ENCODE assay signal across 32 cellular contexts in genomic region chr17:6245301-6245810, GRCh38.
"Had no signal": no experiment of that assay in that cellular context is flagged by ENCODE, and none has a peak within 500 bp of the region (broad histone marks: within the 10 kb centered on the region; RNA-seq: fewer than 3 reads in every experiment).

No MANE protein-coding gene starts in this region.

- H3K4me3 Mint-ChIP-seq: activated CD4-positive, alpha-beta memory T cell treated with anti-CD3 and anti-CD28 coated beads for 36 hours; activated CD4-positive, alpha-beta T cell treated with anti-CD3 and anti-CD28 coated beads for 36 hours; activated CD4-positive, alpha-beta T cell treated with anti-CD3 and anti-CD28 coated beads, Interleukin-2, amount 10 ng/mL, durations not matched to agents 24 days and 14 days; activated CD8-positive, alpha-beta memory T cell treated with anti-CD3 and anti-CD28 coated beads, Interleukin-2, amount 10 ng/mL, durations not matched to agents 7 days and 5 days; activated CD8-positive, alpha-beta T cell treated with anti-CD3 and anti-CD28 coated beads, Interleukin-2, amount 10 ng/mL, durations not matched to agents 7 days and 5 days; activated naive CD4-positive, alpha-beta T cell treated with anti-CD3 and anti-CD28 coated beads, Interleukin-2, amount 10 ng/mL, durations not matched to agents 7 days and 5 days; activated naive CD8-positive, alpha-beta T cell treated with anti-CD3 and anti-CD28 coated beads, Interleukin-2, amount 10 ng/mL, durations not matched to agents 7 days and 5 days; activated T-helper 1 cell treated with anti-CD3 and anti-CD28 coated beads, Interleukin-12 subunit alpha, Interleukin-12 subunit beta, Interleukin-2, Interleukin-4 antibody, amounts not matched to agents 30 ng/mL and 10 ng/mL and 1 ng/mL, durations not matched to agents 14 hours and 24 hours and 36 hours; brain; endodermal cell had no signal

- ATAC-seq: activated CD4-positive, alpha-beta T cell treated with anti-CD3 and anti-CD28 coated beads for 36 hours; activated CD8-positive, alpha-beta memory T cell treated with anti-CD3 and anti-CD28 coated beads, Interleukin-2, amount 10 ng/mL, durations not matched to agents 7 days and 5 days; activated CD8-positive, alpha-beta T cell treated with anti-CD3 and anti-CD28 coated beads, Interleukin-2, amount 10 ng/mL, durations not matched to agents 7 days and 5 days; activated naive CD4-positive, alpha-beta T cell treated with anti-CD3 and anti-CD28 coated beads, Interleukin-2, amount 50 U/mL, for 72 hours; gastroesophageal sphincter; heart right ventricle had no signal

- H3K36me3 ChIP-seq: ascending aorta, breast epithelium, cardiac muscle cell, colonic mucosa, esophagus squamous epithelium, gastroesophageal sphincter, heart right ventricle had no signal

- H3K36me3 Mint-ChIP-seq: activated CD4-positive, alpha-beta memory T cell treated with anti-CD3 and anti-CD28 coated beads for 36 hours; activated CD8-positive, alpha-beta memory T cell treated with anti-CD3 and anti-CD28 coated beads, Interleukin-2, amount 10 ng/mL, durations not matched to agents 7 days and 5 days; activated naive CD4-positive, alpha-beta T cell treated with anti-CD3 and anti-CD28 coated beads, Interleukin-2, amount 10 ng/mL, durations not matched to agents 7 days and 5 days; activated naive CD4-positive, alpha-beta T cell treated with anti-CD3 and anti-CD28 coated beads, Interleukin-2, amount 50 U/mL, for 72 hours; activated naive CD8-positive, alpha-beta T cell treated with anti-CD3 and anti-CD28 coated beads, Interleukin-2, amount 10 ng/mL, durations not matched to agents 7 days and 5 days; brain had no signal

- H3K27me3 ChIP-seq: ascending aorta, cardiac muscle cell, colonic mucosa had no signal

- H3K4me1 ChIP-seq: ascending aorta, breast epithelium, colonic mucosa, esophagus squamous epithelium, gastroesophageal sphincter, heart right ventricle had no signal

- DNase-seq: activated CD4-positive, alpha-beta memory T cell treated with anti-CD3 and anti-CD28 coated beads for 36 hours; activated CD4-positive, alpha-beta T cell treated with anti-CD3 and anti-CD28 coated beads for 36 hours; activated CD4-positive, alpha-beta T cell treated with anti-CD3 and anti-CD28 coated beads, Interleukin-2, amount 10 ng/mL, durations not matched to agents 24 days and 14 days; activated CD4-positive, CD25-positive, alpha-beta regulatory T cell; activated CD4-positive, CD25-positive, alpha-beta regulatory T cell treated with anti-CD3 and anti-CD28 coated beads, Interleukin-2, amount 50 U/mL, for 72 hours; activated CD8-positive, alpha-beta memory T cell treated with anti-CD3 and anti-CD28 coated beads, Interleukin-2, amount 10 ng/mL, durations not matched to agents 7 days and 5 days; activated CD8-positive, alpha-beta memory T cell treated with anti-CD3 and anti-CD28 coated beads, Interleukin-2, amount 50 U/mL, for 4 hours; activated CD8-positive, alpha-beta T cell treated with anti-CD3 and anti-CD28 coated beads, Interleukin-2, amount 10 ng/mL, durations not matched to agents 7 days and 5 days; activated gamma-delta T cell; activated naive CD4-positive, alpha-beta T cell; activated naive CD4-positive, alpha-beta T cell treated with anti-CD3 and anti-CD28 coated beads, Interleukin-2, amount 10 ng/mL, durations not matched to agents 7 days and 5 days; activated naive CD8-positive, alpha-beta T cell treated with anti-CD3 and anti-CD28 coated beads, Interleukin-2, amount 10 ng/mL, durations not matched to agents 7 days and 5 days; activated T-cell treated with anti-CD3 and anti-CD28 coated beads, Interleukin-2, amount 50 U/mL, for 1 hour; activated T-cell treated with anti-CD3 and anti-CD28 coated beads, Interleukin-2, amount 50 U/mL, for 48 hours; central memory CD4-positive, alpha-beta T cell; cerebellar nuclear complex; colonic mucosa; effector memory CD4-positive, alpha-beta T cell; erythroblast; esophagus squamous epithelium; foreskin melanocyte; heart right ventricle; T-helper 2 cell had no signal

- H3K27me3 Mint-ChIP-seq: activated CD4-positive, alpha-beta T cell treated with anti-CD3 and anti-CD28 coated beads, Interleukin-2, amount 10 ng/mL, durations not matched to agents 24 days and 14 days; activated CD8-positive, alpha-beta memory T cell treated with anti-CD3 and anti-CD28 coated beads, Interleukin-2, amount 10 ng/mL, durations not matched to agents 7 days and 5 days had no signal

- H3K4me1 Mint-ChIP-seq: activated CD4-positive, alpha-beta T cell treated with anti-CD3 and anti-CD28 coated beads for 36 hours; activated CD4-positive, alpha-beta T cell treated with anti-CD3 and anti-CD28 coated beads, Interleukin-2, amount 10 ng/mL, durations not matched to agents 24 days and 14 days; activated CD8-positive, alpha-beta memory T cell treated with anti-CD3 and anti-CD28 coated beads, Interleukin-2, amount 10 ng/mL, durations not matched to agents 7 days and 5 days; activated naive CD4-positive, alpha-beta T cell treated with anti-CD3 and anti-CD28 coated beads, Interleukin-2, amount 10 ng/mL, durations not matched to agents 7 days and 5 days; activated naive CD8-positive, alpha-beta T cell treated with anti-CD3 and anti-CD28 coated beads, Interleukin-2, amount 10 ng/mL, durations not matched to agents 7 days and 5 days had no signal

- H3K4me3 ChIP-seq: ascending aorta, breast epithelium, cardiac muscle cell, colonic mucosa, esophagus squamous epithelium, gastroesophageal sphincter, heart right ventricle had no signal

- H3K27ac Mint-ChIP-seq: activated CD4-positive, alpha-beta memory T cell treated with anti-CD3 and anti-CD28 coated beads for 36 hours; activated CD4-positive, alpha-beta T cell treated with anti-CD3 and anti-CD28 coated beads for 36 hours; activated CD4-positive, alpha-beta T cell treated with anti-CD3 and anti-CD28 coated beads, Interleukin-2, amount 10 ng/mL, durations not matched to agents 24 days and 14 days; activated CD8-positive, alpha-beta memory T cell treated with anti-CD3 and anti-CD28 coated beads, Interleukin-2, amount 10 ng/mL, durations not matched to agents 7 days and 5 days; activated CD8-positive, alpha-beta T cell treated with anti-CD3 and anti-CD28 coated beads, Interleukin-2, amount 10 ng/mL, durations not matched to agents 7 days and 5 days; activated naive CD4-positive, alpha-beta T cell treated with anti-CD3 and anti-CD28 coated beads, Interleukin-2, amount 10 ng/mL, durations not matched to agents 7 days and 5 days; activated naive CD4-positive, alpha-beta T cell treated with anti-CD3 and anti-CD28 coated beads, Interleukin-2, amount 50 U/mL, for 72 hours; activated naive CD8-positive, alpha-beta T cell treated with anti-CD3 and anti-CD28 coated beads, Interleukin-2, amount 10 ng/mL, durations not matched to agents 7 days and 5 days; activated T-helper 1 cell treated with anti-CD3 and anti-CD28 coated beads, Interleukin-12 subunit alpha, Interleukin-12 subunit beta, Interleukin-2, Interleukin-4 antibody, amounts not matched to agents 30 ng/mL and 10 ng/mL and 1 ng/mL, durations not matched to agents 14 hours and 24 hours and 36 hours; activated T-helper 2 cell treated with anti-CD3 and anti-CD28 coated beads, Interferon-gamma antibody, Interleukin-2, Interleukin-4, amounts not matched to agents 10 μg/mL and 5 μg/mL and 100 μg/mL, durations not matched to agents 14 hours and 24 hours and 36 hours; brain; endodermal cell had no signal

- H3K9me3 ChIP-seq: ascending aorta, breast epithelium, colonic mucosa, esophagus squamous epithelium, gastroesophageal sphincter, heart right ventricle had no signal

- H3K9me3 Mint-ChIP-seq: activated CD4-positive, alpha-beta memory T cell treated with anti-CD3 and anti-CD28 coated beads for 36 hours; activated CD4-positive, alpha-beta T cell treated with anti-CD3 and anti-CD28 coated beads, Interleukin-2, amount 10 ng/mL, durations not matched to agents 24 days and 14 days; activated naive CD4-positive, alpha-beta T cell treated with anti-CD3 and anti-CD28 coated beads, Interleukin-2, amount 10 ng/mL, durations not matched to agents 7 days and 5 days; activated naive CD4-positive, alpha-beta T cell treated with anti-CD3 and anti-CD28 coated beads, Interleukin-2, amount 50 U/mL, for 72 hours; activated naive CD8-positive, alpha-beta T cell treated with anti-CD3 and anti-CD28 coated beads, Interleukin-2, amount 10 ng/mL, durations not matched to agents 7 days and 5 days; activated T-helper 1 cell treated with anti-CD3 and anti-CD28 coated beads, Interleukin-12 subunit alpha, Interleukin-12 subunit beta, Interleukin-2, Interleukin-4 antibody, amounts not matched to agents 30 ng/mL and 10 ng/mL and 1 ng/mL, durations not matched to agents 14 hours and 24 hours and 36 hours; activated T-helper 2 cell treated with anti-CD3 and anti-CD28 coated beads, Interferon-gamma antibody, Interleukin-2, Interleukin-4, amounts not matched to agents 10 μg/mL and 5 μg/mL and 100 μg/mL, durations not matched to agents 14 hours and 24 hours and 36 hours; endodermal cell had no signal

- H3K27ac ChIP-seq: ascending aorta, breast epithelium, cardiac muscle cell, colonic mucosa, esophagus squamous epithelium, gastroesophageal sphincter, heart right ventricle had no signal
